Comparison of ENCODE assay signal across 23 cellular contexts in genomic region chrX:140526138-140526537, GRCh38. TPM values are rescaled to one million over a fixed set of nuclear protein-coding genes. Genes with fewer than 3 reads are reported as not detected.
DNase-seq lines count a peak whose midpoint lies in the region; ATAC-seq, FAIRE-seq and TF ChIP-seq lines count a peak whose summit lies in the region.
"Had no signal": no experiment of that assay in that cellular context is flagged by ENCODE, and none has a peak within 500 bp of the region (broad histone marks: within the 10 kb centered on the region; RNA-seq: fewer than 3 reads in every experiment).

No MANE protein-coding gene starts in this region.

- no peak overlapping the region for H2BK12ac ChIP-seq in H9 (ENCODE audit: insufficient read length, low read depth, low read length)

- no peak overlapping the region for H2BK15ac ChIP-seq in H9 (ENCODE audit: low read depth, low read length)

- H3K9me3 ChIP-seq in H9 (ENCODE audit: control insufficient read depth, low read depth, low read length), result no peaks in the 10 kb centered on the region
- no peaks in the 10 kb centered on the region for H3K9me3 ChIP-seq in iPS-20b (ENCODE audit: insufficient read depth, low read depth, low read length)
- H3K9me3 ChIP-seq: BE2C, sigmoid colon had no signal

- H2AK5ac ChIP-seq in H9 (ENCODE audit: insufficient read length, low read length), result no peak overlapping the region

- H3K27me3 ChIP-seq in H9 (ENCODE audit: insufficient read depth, low read length), result no peaks in the 10 kb centered on the region; the same call in 1 of the 2 replicates
- no peaks in the 10 kb centered on the region for H3K27me3 ChIP-seq in iPS-20b (ENCODE audit: insufficient read depth, low read length)
- H3K27me3 ChIP-seq: BE2C, sigmoid colon had no signal

- H3K79me2 ChIP-seq in H9 (ENCODE audit: insufficient read depth, low read length), result no peaks in the 10 kb centered on the region

- peak; percentile 85 for ATAC-seq in WTC11
- ATAC-seq: activated CD8-positive, alpha-beta T cell treated with anti-CD3 and anti-CD28 coated beads for 36 hours had no signal

- no peaks in the 10 kb centered on the region; the same call in 1 of the 2 replicates for H3K27me3 Mint-ChIP-seq in H9 (ENCODE audit: low read depth)
- peaks cover 2% of the 10 kb centered on the region; the same call in 1 of the 2 replicates for H3K27me3 Mint-ChIP-seq in WTC11 (ENCODE audit: low read depth)
- peaks cover 4% of the 10 kb centered on the region for H3K27me3 Mint-ChIP-seq in nephron progenitor cell (ENCODE audit: low read depth, poor library complexity)
- H3K27me3 Mint-ChIP-seq: activated CD8-positive, alpha-beta T cell treated with anti-CD3 and anti-CD28 coated beads for 36 hours; activated naive CD8-positive, alpha-beta T cell had no signal

- no peak overlapping the region for H4K5ac ChIP-seq in H9 (ENCODE audit: insufficient read length, low read depth, low read length)

- H4K8ac ChIP-seq in H9 (replicated peaks; ENCODE audit: insufficient read length, low read depth, low read length), result no peak overlapping the region

- no peak overlapping the region for H2AFZ ChIP-seq in H9 (ENCODE audit: low read length)

- H2BK5ac ChIP-seq in H9 (ENCODE audit: insufficient read length, low read length), result no peak overlapping the region

- H3K27ac Mint-ChIP-seq in H9, result peak overlapping the region in 2 of 3 experiments; percentile 64 to 76; a peak in 5 of 7 replicates
- peak overlapping the region; percentile 81 for H3K27ac Mint-ChIP-seq in WTC11
- no peak overlapping the region for H3K27ac Mint-ChIP-seq in nephron progenitor cell
- H3K27ac Mint-ChIP-seq: activated CD8-positive, alpha-beta T cell treated with anti-CD3 and anti-CD28 coated beads for 36 hours; activated naive CD8-positive, alpha-beta T cell; activated T-cell treated with anti-CD3 and anti-CD28 coated beads, Interleukin-2, amount 50 U/mL, for 24 hours had no signal

- H3K79me1 ChIP-seq in H9 (ENCODE audit: insufficient read depth, low read depth, low read length, poor library complexity, severe bottlenecking), result no peaks in the 10 kb centered on the region

- peak overlapping the region; percentile 42 for H3K4me2 ChIP-seq in H9 (ENCODE audit: insufficient read depth, insufficient read length, low read length)

- peaks cover 40 to 53% of the 10 kb centered on the region in 2 experiments for H3K4me1 Mint-ChIP-seq in H9
- peaks cover 40% of the 10 kb centered on the region for H3K4me1 Mint-ChIP-seq in WTC11
- H3K4me1 Mint-ChIP-seq in nephron progenitor cell, result peaks cover 4% of the 10 kb centered on the region

- H3K36me3 Mint-ChIP-seq in H9 (ENCODE audit: insufficient read depth in 1 of 3, low read depth in 3 of 3) (no peaks in the 10 kb centered on the region; a peak in 1 of 7 replicates), WTC11 (no peaks in the 10 kb centered on the region), nephron progenitor cell (ENCODE audit: low read depth) (no peaks in the 10 kb centered on the region)
- H3K36me3 Mint-ChIP-seq: activated naive CD8-positive, alpha-beta T cell had no signal

- no peak overlapping the region for H2BK120ac ChIP-seq in H9 (ENCODE audit: low read depth, low read length, poor library complexity, severe bottlenecking)

- H4K91ac ChIP-seq in H9 (ENCODE audit: insufficient read length, low read depth, low read length), result no peak overlapping the region

- peaks cover 8% of the 10 kb centered on the region; the same call in 1 of the 2 replicates for H3K4me1 ChIP-seq in H9 (ENCODE audit: insufficient read depth, low read length)
- H3K4me1 ChIP-seq in iPS-20b (ENCODE audit: insufficient read depth, low read length), result peaks cover 18% of the 10 kb centered on the region
- H3K4me1 ChIP-seq: BE2C, sigmoid colon had no signal

- no peaks in the 10 kb centered on the region; a peak in 1 of 5 replicates for H3K9me3 Mint-ChIP-seq in H9
- no peaks in the 10 kb centered on the region for H3K9me3 Mint-ChIP-seq in WTC11
- H3K9me3 Mint-ChIP-seq in nephron progenitor cell, result no peaks in the 10 kb centered on the region
- H3K9me3 Mint-ChIP-seq: activated CD8-positive, alpha-beta T cell treated with anti-CD3 and anti-CD28 coated beads for 36 hours; activated T-cell treated with anti-CD3 and anti-CD28 coated beads, Interleukin-2, amount 50 U/mL, for 24 hours had no signal

- no peak overlapping the region for H3T11ph ChIP-seq in H9 (ENCODE audit: low read length)

- no peaks in the 10 kb centered on the region for H4K20me1 ChIP-seq in H9 (ENCODE audit: control insufficient read depth, insufficient read depth, insufficient read length)

- no peak overlapping the region for H3K18ac ChIP-seq in H9 (ENCODE audit: insufficient read length, low read depth, low read length)

- DNase-seq in H9 (peak; percentile 52), WTC11 (ENCODE audit: low spot score) (peak; percentile 23), urothelium cell line (ENCODE audit: low spot score) (peak; percentile 9), superior temporal gyrus (ENCODE audit: extremely low spot score) (no peak), nephron progenitor cell (no peak), GM03348 (ENCODE audit: low spot score) (no peak)
- DNase-seq: activated CD8-positive, alpha-beta T cell treated with anti-CD3 and anti-CD28 coated beads for 36 hours; activated T-cell treated with anti-CD3 and anti-CD28 coated beads, Interleukin-2, amount 50 U/mL, for 24 hours; BE2C; GOT3; NCI-H1048; NCI-H2081; NCI-H510A treated with DMSO at 0.1 percent for 48 hours; SHP77; sigmoid colon; T-helper 1 cell had no signal

- H3K4ac ChIP-seq in H9 (ENCODE audit: low read depth, low read length), result no peak overlapping the region

- H3K9ac ChIP-seq in H9 (ENCODE audit: extremely low read depth, insufficient read length, low read length), result no peak overlapping the region
- no peak overlapping the region for H3K9ac ChIP-seq in iPS-20b (ENCODE audit: low read depth, low read length)

- H3K4me3 ChIP-seq in iPS-20b (ENCODE audit: low read length), result peak overlapping the region; percentile 10; the same call in 1 of the 2 replicates
- H3K4me3 ChIP-seq: sigmoid colon had no signal

- H3K27ac ChIP-seq in H9 (ENCODE audit: insufficient read length, low read depth, low read length) (peak overlapping the region; percentile 94), iPS-20b (ENCODE audit: low read length) (no peak overlapping the region)
- H3K27ac ChIP-seq: sigmoid colon had no signal

- H3K56ac ChIP-seq in H9 (ENCODE audit: insufficient read length, low read depth, low read length), result no peak overlapping the region

- no CpG with 5 or more reads among the region's 4 CpGs for WGBS in H9 (ENCODE audit: extremely low coverage, insufficient read length, low lambda C conversion rate)

- H3K23me2 ChIP-seq in H9 (ENCODE audit: insufficient read length, low read depth, low read length, poor library complexity, severe bottlenecking), result no peaks in the 10 kb centered on the region

- TF ChIP-seq CTCF in H9 (conservative IDR thresholded peaks at IDR 0.05) (peak; percentile 55; the same call in 2 of the 3 replicates), WTC11 (IDR thresholded peaks at IDR 0.05) (no peak), nephron progenitor cell (IDR thresholded peaks at IDR 0.05) (no peak)

- peak overlapping the region in 1 of 2 experiments; percentile 28; a peak in 2 of 5 replicates for H3K4me3 Mint-ChIP-seq in H9
- peak overlapping the region; percentile 18; the same call in 1 of the 2 replicates for H3K4me3 Mint-ChIP-seq in WTC11
- H3K4me3 Mint-ChIP-seq in nephron progenitor cell, result no peak overlapping the region
- H3K4me3 Mint-ChIP-seq: activated CD8-positive, alpha-beta T cell treated with anti-CD3 and anti-CD28 coated beads for 36 hours; activated naive CD8-positive, alpha-beta T cell; activated T-cell treated with anti-CD3 and anti-CD28 coated beads, Interleukin-2, amount 50 U/mL, for 24 hours had no signal

- POLR2A ChIA-PET in WTC11 (lab: Charles Lee), result interaction anchor here (1.0 kb wide), 1 partner anchor 14 kb away, joined by 3 read pairs; no protein-coding TSS in a partner anchor

- no peak overlapping the region for H2BK20ac ChIP-seq in H9 (ENCODE audit: low read depth, low read length, poor library complexity, severe bottlenecking)

- FAIRE-seq in urothelium cell line (lab: Jason Lieb, UNC), result no peak

- CTCF ChIA-PET in WTC11 (lab: Charles Lee), result interaction anchor here (0.5 to 2.4 kb wide), 15 partner anchors 10 to 186 kb away, joined by 3 to 9 read pairs (median 3); no protein-coding TSS in a partner anchor

- H3K36me3 ChIP-seq in iPS-20b (ENCODE audit: insufficient read depth, low read depth, low read length), result no peaks in the 10 kb centered on the region
- H3K36me3 ChIP-seq: BE2C, sigmoid colon had no signal

- H3K23ac ChIP-seq in H9 (ENCODE audit: insufficient read length, low read depth, low read length), result no peak overlapping the region

- H3K14ac ChIP-seq in H9 (ENCODE audit: insufficient read depth, low read length), result no peak overlapping the region

TF ChIP-seq in WTC11, 78 proteins besides CTCF, POLR2A, EP300 and RAD21 (continues in another document):
- TF ChIP-seq OVOL2 (CRISPR knock-in tag; IDR thresholded peaks at IDR 0.05; ENCODE audit: borderline replicate concordance) (no peak), GABPB1 (CRISPR knock-in tag; IDR thresholded peaks at IDR 0.05) (no peak), ERG (CRISPR knock-in tag; IDR thresholded peaks at IDR 0.05) (no peak), ZBTB43 (CRISPR knock-in tag; IDR thresholded peaks at IDR 0.05) (no peak)

RNA-seq across cellular contexts. Expression of gene SOX3, which starts 21.3 kb away (rescaled TPM):
- total RNA-seq in H9 (2021) (7.7 and 8.5 TPM in 2 replicates), WTC11 (2021) (16.3 to 19.8 TPM (median 19.5 TPM) in 3 replicates)
- total RNA-seq: activated CD8-positive, alpha-beta T cell treated with anti-CD3 and anti-CD28 coated beads for 36 hours; dermis microvascular lymphatic vessel endothelial cell; glomerular endothelial cell; lower leg skin; osteoblast; sigmoid colon; urinary bladder had no signal

Comparison
In these comparisons a context has a peak if more than half of its experiments do, and no peak if none do; other contexts are left out.
1. DNase-seq: peak in H9 (single experiment), WTC11 (single experiment) and urothelium cell line (single experiment); none in superior temporal gyrus (single experiment), nephron progenitor cell (single experiment) and GM03348 (single experiment).